ENCODE assay signal across 28 cellular contexts in genomic region chr14:43200519-43200918, GRCh38.
"Had no signal": no experiment of that assay in that cellular context is flagged by ENCODE, and none has a peak within 500 bp of the region (broad histone marks: within the 10 kb centered on the region; RNA-seq: fewer than 3 reads in every experiment).

No MANE protein-coding gene starts in this region.

- H3K27me3 ChIP-seq: neutrophil, pancreas, spleen, suprapubic skin, testis, tibial artery, transverse colon, upper lobe of right lung, vagina had no signal

- H3K36me3 ChIP-seq: neutrophil, pancreas, spleen, suprapubic skin, tibial artery, transverse colon, upper lobe of right lung, vagina had no signal

- H3K4me3 ChIP-seq: pancreas, psoas muscle, skin epidermis, smooth muscle cell, spleen, suprapubic skin, testis, tibial artery, transverse colon, upper lobe of right lung, vagina had no signal

- FAIRE-seq: pancreas had no signal

- H3K4me1 ChIP-seq: pancreas, psoas muscle, spleen, suprapubic skin, testis, tibial artery, transverse colon, upper lobe of right lung, vagina had no signal

- ATAC-seq: naive thymus-derived CD8-positive, alpha-beta T cell; natural killer cell treated with Interleukin-12 subunit alpha and Interleukin-12 subunit beta and Interleukin-15 and Interleukin-18, amount 100 ng/mL, for 72 hours; pancreas; psoas muscle; right cardiac atrium; sciatic nerve; stimulated activated memory B cell treated with anti-CD40 and anti-IgM and Interleukin-4, amounts not matched to agents 10 μg/mL and 1 μg/mL and 100 μg/mL, for 72 hours; stimulated activated naive CD8-positive, alpha-beta T cell treated with anti-CD3 and anti-CD28 coated beads, Interleukin-15, amount 100 ng/mL, for 72 hours; stimulated activated naive CD8-positive, alpha-beta T cell treated with anti-CD3 and anti-CD28 coated beads, Interleukin-15, Interleukin-2, amounts not matched to agents 100 U/mL and 50 U/mL, for 24 hours; upper lobe of right lung had no signal

- H3K4me2 ChIP-seq: smooth muscle cell had no signal

- DNase-seq: naive thymus-derived CD8-positive, alpha-beta T cell; nephron progenitor cell; nucleus accumbens; pancreas; psoas muscle; right cardiac atrium; spleen; stimulated activated CD4-positive, alpha-beta T cell treated with anti-CD3 and anti-CD28 coated beads, Interleukin-12 subunit alpha, Interleukin-12 subunit beta, amount 100 ng/mL, for 4 hours; stimulated activated CD4-positive, alpha-beta T cell treated with anti-CD3 and anti-CD28 coated beads, Interleukin-1b, Interleukin-23, amount 100 ng/mL, for 48 hours; stimulated activated CD4-positive, alpha-beta T cell treated with anti-CD3 and anti-CD28 coated beads, Interleukin-4, amount 100 ng/mL, for 1 hour; stimulated activated CD4-positive, alpha-beta T cell treated with anti-CD3 and anti-CD28 coated beads, Interleukin-4, amount 100 ng/mL, for 4 hours; stimulated activated CD8-positive, alpha-beta memory T cell treated with anti-CD3 and anti-CD28 coated beads, Interleukin-4, amount 100 ng/mL, for 48 hours; stimulated activated naive CD4-positive, alpha-beta T cell; stimulated activated naive CD8-positive, alpha-beta T cell treated with anti-CD3 and anti-CD28 coated beads, Interleukin-15, amount 100 ng/mL, for 72 hours; stimulated activated naive CD8-positive, alpha-beta T cell treated with anti-CD3 and anti-CD28 coated beads, Interleukin-15, Interleukin-2, amounts not matched to agents 100 U/mL and 50 U/mL, for 24 hours; substantia nigra; testis; tibial artery; transverse colon; upper lobe of right lung had no signal

- H3K9me3 ChIP-seq: neutrophil, pancreas, psoas muscle, spleen, suprapubic skin, testis, tibial artery, transverse colon, upper lobe of right lung, vagina had no signal

- H3K27ac ChIP-seq: neutrophil, pancreas, psoas muscle, skin epidermis, spleen, suprapubic skin, testis, tibial artery, transverse colon, upper lobe of right lung, vagina had no signal
